ENCODE assay signal across 1 cellular context in the genomic region with DNA sequence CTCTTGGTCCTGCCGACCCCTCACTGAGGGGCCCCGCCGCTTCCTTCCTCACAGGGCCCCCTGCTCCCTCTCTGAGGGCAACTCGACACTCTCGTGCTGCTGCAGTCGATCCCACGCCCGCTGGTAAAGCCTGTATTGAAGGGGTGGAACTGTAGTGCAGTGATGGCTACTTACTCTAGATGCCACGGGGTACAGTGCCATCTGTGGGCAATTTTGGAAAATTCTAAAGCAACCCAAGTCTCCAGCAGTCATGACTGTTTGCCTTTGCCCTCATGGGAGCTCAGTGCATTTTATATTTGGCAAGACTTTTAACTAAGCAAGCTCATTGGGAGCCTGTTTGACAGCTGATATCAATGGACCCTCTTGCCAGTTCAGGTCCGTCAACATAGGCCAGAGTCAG.
TF ChIP-seq lines count a peak whose summit lies in the region.

No MANE protein-coding gene starts in this region.

TF ChIP-seq in A549, 52 proteins besides CTCF, POLR2A, EP300 and RAD21:
- no peak for TF ChIP-seq EHF (CRISPR knock-in tag; IDR thresholded peaks at IDR 0.05)
- no peak for TF ChIP-seq CHD4 (IDR thresholded peaks at IDR 0.05; ENCODE audit: borderline replicate concordance)
- TF ChIP-seq ZFP36 (IDR thresholded peaks at IDR 0.05; ENCODE audit: borderline replicate concordance, partially characterized antibody) = no peak
- TF ChIP-seq CBX2 (IDR thresholded peaks at IDR 0.05; ENCODE audit: borderline replicate concordance, low read depth) = no peak
- TF ChIP-seq CEBPB (IDR thresholded peaks at IDR 0.05) = no peak
- TF ChIP-seq, protein P1, sequence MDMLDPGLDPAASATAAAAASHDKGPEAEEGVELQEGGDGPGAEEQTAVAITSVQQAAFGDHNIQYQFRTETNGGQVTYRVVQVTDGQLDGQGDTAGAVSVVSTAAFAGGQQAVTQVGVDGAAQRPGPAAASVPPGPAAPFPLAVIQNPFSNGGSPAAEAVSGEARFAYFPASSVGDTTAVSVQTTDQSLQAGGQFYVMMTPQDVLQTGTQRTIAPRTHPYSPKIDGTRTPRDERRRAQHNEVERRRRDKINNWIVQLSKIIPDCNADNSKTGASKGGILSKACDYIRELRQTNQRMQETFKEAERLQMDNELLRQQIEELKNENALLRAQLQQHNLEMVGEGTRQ (IDR thresholded peaks at IDR 0.05) = no peak
- TF ChIP-seq ZSCAN20 (CRISPR knock-in tag; IDR thresholded peaks at IDR 0.05) = no peak
- no peak for TF ChIP-seq FOXS1 (CRISPR knock-in tag; IDR thresholded peaks at IDR 0.05)
- TF ChIP-seq JUN (IDR thresholded peaks at IDR 0.05) = no peak
